20 cellular contexts compared by ENCODE assay signal in genomic region chr6:44346818-44347217, GRCh38. TPM values are rescaled to one million over a fixed set of nuclear protein-coding genes. Genes with fewer than 3 reads are reported as not detected.
"Had no signal": no experiment of that assay in that cellular context is flagged by ENCODE, and none has a peak within 500 bp of the region (broad histone marks: within the 10 kb centered on the region; RNA-seq: fewer than 3 reads in every experiment).

No MANE protein-coding gene starts in this region.

RNA-seq across cellular contexts. Expression of gene SPATS1, which starts 4.4 kb away (rescaled TPM):
- total RNA-seq: hepatocyte; kidney; kidney epithelial cell; left cardiac atrium; left colon; left lobe of liver; left ventricle myocardium inferior; left ventricle myocardium superior; liver; lung microvascular endothelial cell; mammary epithelial cell; mesenteric fat pad; mesothelial cell of epicardium; mononuclear cell; mucosa of descending colon; mucosa of gallbladder; myocyte; naive thymus-derived CD4-positive, alpha-beta T cell had no signal
- polyA plus RNA-seq: hepatocyte; immature natural killer cell; keratinocyte; liver; mammary epithelial cell; naive thymus-derived CD4-positive, alpha-beta T cell had no signal
